ENCODE assay signal across 23 cellular contexts in the genomic region with DNA sequence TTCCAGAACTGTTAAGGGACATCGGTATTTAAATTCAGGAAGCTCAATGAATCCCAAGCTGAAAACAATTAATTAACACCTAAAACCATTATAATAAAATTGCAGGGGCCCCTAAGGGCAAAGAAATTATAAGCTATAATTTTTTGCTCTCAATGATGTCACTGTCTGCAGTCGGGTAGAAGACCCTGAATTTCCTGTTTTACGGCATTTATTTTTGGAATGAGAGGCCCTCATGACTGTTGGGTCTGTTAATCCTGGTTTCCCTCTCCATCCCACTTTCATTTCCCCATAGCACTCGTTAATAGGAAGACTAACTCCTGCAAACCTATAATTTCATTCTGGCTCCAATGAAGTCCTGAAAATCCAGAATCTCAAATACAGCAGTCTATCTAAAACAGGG. TPM values are rescaled to one million over a fixed set of nuclear protein-coding genes. Genes with fewer than 3 reads are reported as not detected.
"Had no signal": no experiment of that assay in that cellular context is flagged by ENCODE, and none has a peak within 500 bp of the region (broad histone marks: within the 10 kb centered on the region; RNA-seq: fewer than 3 reads in every experiment).

No MANE protein-coding gene starts in this region.

- DNase-seq: activated CD4-positive, alpha-beta memory T cell treated with anti-CD3 and anti-CD28 coated beads for 36 hours; activated CD4-positive, alpha-beta T cell treated with anti-CD3 and anti-CD28 coated beads, Interleukin-2, amount 10 ng/mL, durations not matched to agents 7 days and 5 days; activated CD4-positive, CD25-positive, alpha-beta regulatory T cell; activated CD8-positive, alpha-beta memory T cell treated with anti-CD3 and anti-CD28 coated beads for 24 hours; activated effector memory CD4-positive, alpha-beta T cell treated with anti-CD3 and anti-CD28 coated beads, Interleukin-2, amount 50 U/mL, for 16 hours; activated naive CD4-positive, alpha-beta T cell treated with Interleukin-2 at 50 U/mL for 16 hours; activated naive CD8-positive, alpha-beta T cell treated with anti-CD3 and anti-CD28 coated beads, Interleukin-2, amount 50 U/mL, for 24 hours; activated T-cell treated with anti-CD3 and anti-CD28 coated beads, Interleukin-2, amount 50 U/mL, for 4 hours; amniotic stem cell; body of pancreas; NCI-H1105; NCI-H1436 treated with DMSO at 0.1 percent for 48 hours; NCI-H187; NCI-H2081; NCI-H446; NCI-H524 treated with DMSO at 0.1 percent for 48 hours; NCI-H82; SHP77 treated with DMSO at 0.1 percent for 48 hours; T-helper 17 cell; T-helper 9 cell had no signal

- H3K4me1 ChIP-seq: ascending aorta, body of pancreas had no signal

- H3K36me3 ChIP-seq: ascending aorta had no signal

- H3K4me2 ChIP-seq: KMS-11 had no signal

- H3K27me3 ChIP-seq: ascending aorta, body of pancreas had no signal

- H3K4me3 ChIP-seq: body of pancreas had no signal

- H3K9me3 ChIP-seq: ascending aorta, body of pancreas had no signal

- H3K27ac ChIP-seq: ascending aorta, body of pancreas, KMS-11 had no signal

- ATAC-seq: activated naive CD4-positive, alpha-beta T cell treated with anti-CD3 and anti-CD28 coated beads, Interleukin-2, amount 50 U/mL, for 72 hours; activated naive CD8-positive, alpha-beta T cell treated with anti-CD3 and anti-CD28 coated beads, Interleukin-2, amount 50 U/mL, for 24 hours; activated T-cell treated with anti-CD3 and anti-CD28 coated beads, Interleukin-2, amount 50 U/mL, for 4 hours; body of pancreas; T-helper 17 cell had no signal

RNA-seq across cellular contexts. Expression of a gene that starts 25.8 kb away (rescaled TPM):
- total RNA-seq: activated CD4-positive, alpha-beta T cell treated with anti-CD3 and anti-CD28 coated beads, Interleukin-2, amount 10 ng/mL, durations not matched to agents 7 days and 5 days; activated naive CD4-positive, alpha-beta T cell treated with anti-CD3 and anti-CD28 coated beads, Interleukin-2, amount 50 U/mL, for 72 hours; activated T-cell treated with anti-CD3 and anti-CD28 coated beads, Interleukin-2, amount 50 U/mL, for 4 hours; ascending aorta; T-helper 17 cell had no signal
